ENCODE assay signal across 27 cellular contexts in the genomic region with DNA sequence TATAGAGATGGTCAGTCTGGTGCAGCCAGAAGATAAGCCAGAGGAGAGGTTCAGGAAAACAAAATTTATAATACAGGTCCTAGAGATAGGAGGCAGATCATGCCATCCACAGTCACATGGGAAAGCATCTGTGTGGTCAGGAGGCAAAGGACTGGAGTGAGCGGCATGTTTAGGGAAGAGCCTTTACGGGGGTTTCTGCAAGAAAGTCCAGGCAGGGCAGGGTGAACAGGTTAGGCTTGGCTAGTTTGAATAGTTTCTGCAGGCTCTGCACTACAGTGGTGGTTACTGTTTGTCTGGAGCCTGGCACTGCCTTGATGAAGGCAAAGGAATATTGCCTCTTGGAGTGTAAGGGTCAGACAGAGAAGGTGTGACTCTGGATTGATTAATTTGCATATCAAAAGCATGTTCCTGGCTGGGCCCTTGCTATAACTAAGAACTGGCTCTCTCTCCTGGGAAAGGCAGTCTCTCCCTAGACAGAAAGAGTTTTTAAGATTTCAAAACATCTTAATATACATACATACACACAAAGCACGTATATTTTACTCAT.
"Had no signal": no experiment of that assay in that cellular context is flagged by ENCODE, and none has a peak within 500 bp of the region (broad histone marks: within the 10 kb centered on the region; RNA-seq: fewer than 3 reads in every experiment).

No MANE protein-coding gene starts in this region.

- H3K27ac ChIP-seq: ascending aorta, body of pancreas, Peyer's patch, RWPE1, SJSA1 had no signal

- H3K27me3 Mint-ChIP-seq: activated CD4-positive, alpha-beta T cell treated with anti-CD3 and anti-CD28 coated beads, Interleukin-2, amount 10 ng/mL, durations not matched to agents 24 days and 14 days; activated CD8-positive, alpha-beta memory T cell treated with anti-CD3 and anti-CD28 coated beads, Interleukin-2, amount 10 ng/mL, durations not matched to agents 7 days and 5 days; activated naive CD4-positive, alpha-beta T cell treated with anti-CD3 and anti-CD28 coated beads, Interleukin-2, amount 50 U/mL, for 24 hours; activated T-cell treated with anti-CD3 and anti-CD28 coated beads, Interleukin-2, amount 50 U/mL, for 24 hours had no signal

- ATAC-seq: activated CD8-positive, alpha-beta memory T cell treated with anti-CD3 and anti-CD28 coated beads, Interleukin-2, amount 10 ng/mL, durations not matched to agents 7 days and 5 days; body of pancreas; SK-N-SH treated with all-trans-retinoic acid at 6 μM for 48 hours had no signal

- H3K4me1 Mint-ChIP-seq: activated CD4-positive, alpha-beta T cell treated with anti-CD3 and anti-CD28 coated beads, Interleukin-2, amount 10 ng/mL, durations not matched to agents 24 days and 14 days; activated CD8-positive, alpha-beta memory T cell treated with anti-CD3 and anti-CD28 coated beads, Interleukin-2, amount 10 ng/mL, durations not matched to agents 7 days and 5 days; activated naive CD4-positive, alpha-beta T cell treated with anti-CD3 and anti-CD28 coated beads, Interleukin-2, amount 50 U/mL, for 24 hours had no signal

- DNase-seq: activated CD4-positive, alpha-beta T cell treated with anti-CD3 and anti-CD28 coated beads, Interleukin-2, amount 10 ng/mL, durations not matched to agents 24 days and 14 days; activated CD4-positive, alpha-beta T cell treated with anti-CD3 and anti-CD28 coated beads, Interleukin-2, amount 50 U/mL, for 48 hours; activated CD4-positive, CD25-positive, alpha-beta regulatory T cell treated with anti-CD3 and anti-CD28 coated beads, Interleukin-2, amount 50 U/mL, for 72 hours; activated CD8-positive, alpha-beta memory T cell treated with anti-CD3 and anti-CD28 coated beads, Interleukin-2, amount 10 ng/mL, durations not matched to agents 7 days and 5 days; activated effector memory CD4-positive, alpha-beta T cell treated with Interleukin-2 at 50 U/mL for 16 hours; activated naive CD4-positive, alpha-beta T cell; activated T-cell treated with anti-CD3 and anti-CD28 coated beads, Interleukin-2, amount 50 U/mL, for 24 hours; body of pancreas; central memory CD4-positive, alpha-beta T cell; KBM-7; NCI-H1048; NCI-H1930; NCI-H2171; NCI-H2227 treated with DMSO at 0.1 percent for 48 hours; NCI-H446 treated with DMSO at 0.1 percent for 48 hours; NCI-H524 treated with DMSO at 0.1 percent for 48 hours; NCI-H748 treated with DMSO at 0.1 percent for 48 hours; NK-92 treated with Interleukin-12 subunit alpha and Interleukin-12 subunit beta, amount 100 ng/mL, for 24 hours; Peyer's patch; Right ventricle myocardium superior; SW 1271 had no signal

- H3K36me3 ChIP-seq: ascending aorta, Peyer's patch, SJSA1 had no signal

- H3K36me3 Mint-ChIP-seq: activated CD8-positive, alpha-beta memory T cell treated with anti-CD3 and anti-CD28 coated beads, Interleukin-2, amount 10 ng/mL, durations not matched to agents 7 days and 5 days; activated naive CD4-positive, alpha-beta T cell treated with anti-CD3 and anti-CD28 coated beads, Interleukin-2, amount 50 U/mL, for 24 hours had no signal

- H3K4me1 ChIP-seq: ascending aorta, body of pancreas, Peyer's patch, SJSA1 had no signal

- H3K9me3 ChIP-seq: ascending aorta, body of pancreas, Peyer's patch had no signal

- H3K27ac Mint-ChIP-seq: activated CD4-positive, alpha-beta T cell treated with anti-CD3 and anti-CD28 coated beads, Interleukin-2, amount 10 ng/mL, durations not matched to agents 24 days and 14 days; activated CD8-positive, alpha-beta memory T cell treated with anti-CD3 and anti-CD28 coated beads, Interleukin-2, amount 10 ng/mL, durations not matched to agents 7 days and 5 days; activated naive CD4-positive, alpha-beta T cell treated with anti-CD3 and anti-CD28 coated beads, Interleukin-2, amount 50 U/mL, for 24 hours; activated T-cell treated with anti-CD3 and anti-CD28 coated beads, Interleukin-2, amount 50 U/mL, for 24 hours; activated T-helper 1 cell treated with anti-CD3 and anti-CD28 coated beads, Interleukin-12 subunit alpha, Interleukin-12 subunit beta, Interleukin-2, Interleukin-4 antibody, amounts not matched to agents 30 ng/mL and 10 ng/mL and 1 ng/mL, durations not matched to agents 14 hours and 24 hours and 36 hours had no signal

- H3K4me3 Mint-ChIP-seq: activated CD4-positive, alpha-beta T cell treated with anti-CD3 and anti-CD28 coated beads, Interleukin-2, amount 10 ng/mL, durations not matched to agents 24 days and 14 days; activated CD8-positive, alpha-beta memory T cell treated with anti-CD3 and anti-CD28 coated beads, Interleukin-2, amount 10 ng/mL, durations not matched to agents 7 days and 5 days; activated naive CD4-positive, alpha-beta T cell treated with anti-CD3 and anti-CD28 coated beads, Interleukin-2, amount 50 U/mL, for 24 hours; activated T-cell treated with anti-CD3 and anti-CD28 coated beads, Interleukin-2, amount 50 U/mL, for 24 hours; activated T-helper 1 cell treated with anti-CD3 and anti-CD28 coated beads, Interleukin-12 subunit alpha, Interleukin-12 subunit beta, Interleukin-2, Interleukin-4 antibody, amounts not matched to agents 30 ng/mL and 10 ng/mL and 1 ng/mL, durations not matched to agents 14 hours and 24 hours and 36 hours had no signal

- H3K27me3 ChIP-seq: ascending aorta, body of pancreas, Peyer's patch, SJSA1 had no signal

- H3K4me3 ChIP-seq: ascending aorta, body of pancreas, Peyer's patch, SJSA1 had no signal
